2 cellular contexts compared by ENCODE assay signal in genomic region chr11:35050596-35050995, GRCh38.
TF ChIP-seq lines count a peak whose summit lies in the region.

No MANE protein-coding gene starts in this region.

TF ChIP-seq in GM12878, 131 proteins besides CTCF, POLR2A, EP300 and RAD21 (continued from another document):
- no peak for TF ChIP-seq RELB (IDR thresholded peaks at IDR 0.05; ENCODE audit: low read depth)
- TF ChIP-seq MTA3 (IDR thresholded peaks at IDR 0.05; ENCODE audit: borderline replicate concordance, low read length): 0 out of 2 replicates have a peak, but pooled peaks have one; percentile 33
- TF ChIP-seq ZNF622 (IDR thresholded peaks at IDR 0.05): no peak
- no peak for TF ChIP-seq NBN (IDR thresholded peaks at IDR 0.05)
- TF ChIP-seq CREM (IDR thresholded peaks at IDR 0.05; ENCODE audit: low read depth): 0 out of 2 replicates have a peak, but pooled peaks have one; percentile 12
- peak; percentile 32 for TF ChIP-seq ATF2 (IDR thresholded peaks at IDR 0.05; ENCODE audit: low read length)

TF ChIP-seq in HepG2, 621 proteins besides CTCF, POLR2A, EP300 and RAD21 (continued from another document):
- TF ChIP-seq EHMT2 (IDR thresholded peaks at IDR 0.05; ENCODE audit: borderline replicate concordance, low read depth, low read length) (no peak), NFAT5 (CRISPR knock-in tag; IDR thresholded peaks at IDR 0.05) (no peak), ZNF512B (CRISPR knock-in tag; IDR thresholded peaks at IDR 0.05; ENCODE audit: borderline replicate concordance) (no peak), ZNF839 (CRISPR knock-in tag; IDR thresholded peaks at IDR 0.05; ENCODE audit: borderline replicate concordance) (no peak), PRDM15 (CRISPR knock-in tag; IDR thresholded peaks at IDR 0.05) (no peak), ZNF674 (CRISPR knock-in tag; IDR thresholded peaks at IDR 0.05; ENCODE audit: low read depth) (no peak), TERF1 (CRISPR knock-in tag; IDR thresholded peaks at IDR 0.05) (no peak), SAFB2 (CRISPR knock-in tag; IDR thresholded peaks at IDR 0.05; ENCODE audit: borderline replicate concordance, low read depth) (no peak)
